Comparison of ENCODE assay signal across 33 cellular contexts in the genomic region with DNA sequence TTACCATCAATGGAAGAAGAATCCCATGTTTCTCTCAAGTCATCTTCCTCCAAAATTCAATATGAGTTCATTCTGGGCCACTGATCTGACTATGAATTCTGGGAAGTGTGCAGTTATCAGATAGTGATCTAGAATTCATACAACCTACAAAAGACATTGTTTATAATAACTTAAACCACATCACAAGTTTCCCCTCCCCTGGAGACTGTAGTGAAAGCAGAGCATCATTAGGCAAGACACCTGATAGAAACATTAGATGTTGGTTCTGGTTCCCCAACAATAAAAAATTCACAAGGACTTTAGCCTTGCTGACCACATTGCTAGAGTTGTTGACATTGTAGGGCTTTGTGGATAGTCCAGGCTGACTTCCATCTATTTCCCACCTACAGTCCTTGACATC.
"Had no signal": no experiment of that assay in that cellular context is flagged by ENCODE, and none has a peak within 500 bp of the region (broad histone marks: within the 10 kb centered on the region; RNA-seq: fewer than 3 reads in every experiment).

No MANE protein-coding gene starts in this region.

- H3K4me3 Mint-ChIP-seq: activated naive CD4-positive, alpha-beta T cell treated with anti-CD3 and anti-CD28 coated beads for 36 hours; activated naive CD8-positive, alpha-beta T cell treated with anti-CD3 and anti-CD28 coated beads, Interleukin-2, amount 10 ng/mL, durations not matched to agents 7 days and 5 days; activated T-helper 1 cell treated with anti-CD3 and anti-CD28 coated beads, Interleukin-12 subunit alpha, Interleukin-12 subunit beta, Interleukin-2, Interleukin-4 antibody, amounts not matched to agents 30 ng/mL and 10 ng/mL and 1 ng/mL, durations not matched to agents 14 hours and 24 hours and 36 hours; effector memory CD8-positive, alpha-beta T cell; natural killer cell treated with Interleukin-12 subunit alpha and Interleukin-12 subunit beta and Interleukin-15 and Interleukin-18, amount 100 ng/mL, for 72 hours; stimulated activated memory B cell treated with anti-CD40 and anti-IgM and Interleukin-4, amounts not matched to agents 10 μg/mL and 1 μg/mL and 100 μg/mL, for 72 hours; stimulated activated naive CD8-positive, alpha-beta T cell treated with anti-CD3 and anti-CD28 coated beads, Interleukin-15, amount 100 ng/mL, for 72 hours; T-helper 1 cell treated with Interleukin-12 subunit alpha and Interleukin-12 subunit beta and Interleukin-4 antibody, amounts not matched to agents 30 μg/mL and 1 μg/mL, for 36 hours; type B pancreatic cell had no signal

- H3K9me3 Mint-ChIP-seq: activated T-helper 1 cell treated with anti-CD3 and anti-CD28 coated beads, Interleukin-12 subunit alpha, Interleukin-12 subunit beta, Interleukin-2, Interleukin-4 antibody, amounts not matched to agents 30 ng/mL and 10 ng/mL and 1 ng/mL, durations not matched to agents 14 hours and 24 hours and 36 hours; stimulated activated naive CD8-positive, alpha-beta T cell treated with anti-CD3 and anti-CD28 coated beads, Interleukin-15, amount 100 ng/mL, for 72 hours had no signal

- H3K4me1 ChIP-seq: esophagus muscularis mucosa, lower lobe of right lung, sigmoid colon, vagina had no signal

- H3K4me3 ChIP-seq: ascending aorta, coronary artery, esophagus muscularis mucosa, heart right ventricle, lower lobe of right lung, mucosa of descending colon, sigmoid colon, vagina had no signal

- ATAC-seq: activated CD4-positive, CD25-positive, alpha-beta regulatory T cell treated with anti-CD3 and anti-CD28 coated beads, Interleukin-2, amount 50 U/mL, for 24 hours; effector memory CD8-positive, alpha-beta T cell; left lobe of liver; lower lobe of right lung; mucosa of descending colon; natural killer cell treated with Interleukin-12 subunit alpha and Interleukin-12 subunit beta and Interleukin-15 and Interleukin-18, amount 100 ng/mL, for 72 hours; stimulated activated memory B cell treated with anti-CD40 and anti-IgM and Interleukin-4, amounts not matched to agents 10 μg/mL and 1 μg/mL and 100 μg/mL, for 72 hours; stimulated activated naive CD8-positive, alpha-beta T cell treated with anti-CD3 and anti-CD28 coated beads, Interleukin-15, amount 100 ng/mL, for 72 hours had no signal

- H3K9me3 ChIP-seq: sigmoid colon, vagina had no signal

- H3K27me3 ChIP-seq: ascending aorta, brain microvascular endothelial cell, esophagus muscularis mucosa, heart right ventricle, sigmoid colon, vagina had no signal

- H3K36me3 Mint-ChIP-seq: activated naive CD8-positive, alpha-beta T cell treated with anti-CD3 and anti-CD28 coated beads, Interleukin-2, amount 10 ng/mL, durations not matched to agents 7 days and 5 days; natural killer cell treated with Interleukin-12 subunit alpha and Interleukin-12 subunit beta and Interleukin-15 and Interleukin-18, amount 100 ng/mL, for 72 hours; stimulated activated memory B cell treated with anti-CD40 and anti-IgM and Interleukin-4, amounts not matched to agents 10 μg/mL and 1 μg/mL and 100 μg/mL, for 72 hours; type B pancreatic cell had no signal

- H3K27ac ChIP-seq: brain microvascular endothelial cell, coronary artery, esophagus muscularis mucosa, lower lobe of right lung, sigmoid colon, vagina, WERI-Rb-1 had no signal

- H3K36me3 ChIP-seq: ascending aorta, brain microvascular endothelial cell, esophagus muscularis mucosa, heart right ventricle, lower lobe of right lung, sigmoid colon, vagina, WERI-Rb-1 had no signal

- H3K27ac Mint-ChIP-seq: activated naive CD4-positive, alpha-beta T cell treated with anti-CD3 and anti-CD28 coated beads for 36 hours; activated naive CD8-positive, alpha-beta T cell treated with anti-CD3 and anti-CD28 coated beads, Interleukin-2, amount 10 ng/mL, durations not matched to agents 7 days and 5 days; activated T-helper 1 cell treated with anti-CD3 and anti-CD28 coated beads, Interleukin-12 subunit alpha, Interleukin-12 subunit beta, Interleukin-2, Interleukin-4 antibody, amounts not matched to agents 30 ng/mL and 10 ng/mL and 1 ng/mL, durations not matched to agents 14 hours and 24 hours and 36 hours; effector memory CD8-positive, alpha-beta T cell; natural killer cell treated with Interleukin-12 subunit alpha and Interleukin-12 subunit beta and Interleukin-15 and Interleukin-18, amount 100 ng/mL, for 72 hours; stimulated activated memory B cell treated with anti-CD40 and anti-IgM and Interleukin-4, amounts not matched to agents 10 μg/mL and 1 μg/mL and 100 μg/mL, for 72 hours; stimulated activated naive CD8-positive, alpha-beta T cell treated with anti-CD3 and anti-CD28 coated beads, Interleukin-15, amount 100 ng/mL, for 72 hours; T-helper 1 cell treated with Interleukin-12 subunit alpha and Interleukin-12 subunit beta and Interleukin-4 antibody, amounts not matched to agents 30 μg/mL and 1 μg/mL, for 36 hours; type B pancreatic cell had no signal

- H3K4me1 Mint-ChIP-seq: activated naive CD8-positive, alpha-beta T cell treated with anti-CD3 and anti-CD28 coated beads, Interleukin-2, amount 10 ng/mL, durations not matched to agents 7 days and 5 days; stimulated activated memory B cell treated with anti-CD40 and anti-IgM and Interleukin-4, amounts not matched to agents 10 μg/mL and 1 μg/mL and 100 μg/mL, for 72 hours; stimulated activated naive CD8-positive, alpha-beta T cell treated with anti-CD3 and anti-CD28 coated beads, Interleukin-15, amount 100 ng/mL, for 72 hours had no signal

- DNase-seq: activated CD4-positive, alpha-beta T cell treated with anti-CD3 and anti-CD28 coated beads for 48 hours; activated CD4-positive, alpha-beta T cell treated with anti-CD3 and anti-CD28 coated beads, Interleukin-2, amount 50 U/mL, for 48 hours; activated CD8-positive, alpha-beta memory T cell treated with anti-CD3 and anti-CD28 coated beads for 24 hours; activated effector memory CD4-positive, alpha-beta T cell treated with anti-CD3 and anti-CD28 coated beads, Interleukin-2, amount 50 U/mL, for 16 hours; activated naive CD4-positive, alpha-beta T cell treated with anti-CD3 and anti-CD28 coated beads for 36 hours; activated naive CD8-positive, alpha-beta T cell treated with anti-CD3 and anti-CD28 coated beads, Interleukin-2, amount 10 ng/mL, durations not matched to agents 7 days and 5 days; brain microvascular endothelial cell; effector memory CD8-positive, alpha-beta T cell; foreskin melanocyte; heart right ventricle; kidney glomerular epithelial cell; lower lobe of right lung; mucosa of descending colon; posterior cingulate gyrus; sigmoid colon; small intestine; stimulated activated CD4-positive, alpha-beta T cell treated with anti-CD3 and anti-CD28 coated beads, Interleukin-4, amount 100 ng/mL, for 4 hours; stimulated activated CD8-positive, alpha-beta memory T cell treated with anti-CD3 and anti-CD28 coated beads, Interleukin-4, amount 100 ng/mL, for 48 hours; stimulated activated naive CD8-positive, alpha-beta T cell treated with anti-CD3 and anti-CD28 coated beads, Interleukin-15, amount 100 ng/mL, for 72 hours; substantia nigra; T-helper 9 cell; WERI-Rb-1 had no signal

- H3K27me3 Mint-ChIP-seq: activated naive CD8-positive, alpha-beta T cell treated with anti-CD3 and anti-CD28 coated beads, Interleukin-2, amount 10 ng/mL, durations not matched to agents 7 days and 5 days; effector memory CD8-positive, alpha-beta T cell; natural killer cell treated with Interleukin-12 subunit alpha and Interleukin-12 subunit beta and Interleukin-15 and Interleukin-18, amount 100 ng/mL, for 72 hours; stimulated activated memory B cell treated with anti-CD40 and anti-IgM and Interleukin-4, amounts not matched to agents 10 μg/mL and 1 μg/mL and 100 μg/mL, for 72 hours; stimulated activated naive CD8-positive, alpha-beta T cell treated with anti-CD3 and anti-CD28 coated beads, Interleukin-15, amount 100 ng/mL, for 72 hours had no signal
